Comparison of ENCODE assay signal across 8 cellular contexts in the genomic region with DNA sequence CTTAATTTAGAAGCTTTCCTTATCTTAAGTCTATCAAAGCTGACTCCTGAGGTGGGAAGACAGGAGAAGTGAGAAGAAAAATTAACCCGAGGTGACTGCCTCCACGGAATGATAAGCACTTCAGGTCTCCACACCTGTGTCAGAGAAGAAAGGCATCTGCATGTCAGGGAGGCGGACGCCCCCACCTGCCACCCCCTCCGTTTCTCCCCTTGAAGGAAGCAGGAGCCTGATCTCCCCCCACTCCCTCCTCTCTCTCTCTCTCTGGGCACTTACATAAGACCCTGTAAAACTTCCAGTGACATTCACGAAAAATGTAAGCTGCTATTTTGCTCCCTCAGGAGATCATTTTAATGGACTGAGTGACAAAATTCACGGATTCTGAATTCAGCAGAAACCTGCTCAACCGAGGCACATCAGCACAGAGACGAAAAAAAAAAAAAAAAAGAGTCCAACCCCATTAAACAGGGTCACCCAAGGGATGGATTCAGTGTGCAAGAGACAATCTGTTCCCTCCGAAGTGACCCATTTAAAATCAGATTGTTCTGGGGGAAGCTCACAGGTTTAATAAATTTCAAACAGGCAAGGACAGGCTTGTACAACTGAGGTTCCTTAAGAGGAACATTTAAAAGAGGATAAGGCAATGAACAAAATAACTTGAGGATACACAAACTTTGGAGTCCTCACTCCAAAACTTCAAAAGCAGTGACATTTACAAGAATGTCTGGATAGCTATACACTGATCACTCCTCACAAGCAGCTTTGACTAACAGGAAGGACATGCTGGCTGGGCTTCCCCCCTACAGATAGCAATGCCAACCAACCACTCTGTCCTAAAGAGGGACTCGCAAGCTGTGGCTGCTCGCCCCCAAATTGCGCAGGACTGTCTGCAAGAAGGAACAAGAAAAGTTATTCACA. TPM values are rescaled to one million over a fixed set of nuclear protein-coding genes. Genes with fewer than 3 reads are reported as not detected.
DNase-seq lines count a peak whose midpoint lies in the region; ATAC-seq and TF ChIP-seq lines count a peak whose summit lies in the region.

No MANE protein-coding gene starts in this region.

- peak; percentile 7 for ATAC-seq in HG03139 (IDR thresholded peaks at IDR 0.05; ENCODE audit: unreplicated experiment)
- ATAC-seq in HG02840 (IDR thresholded peaks at IDR 0.05; ENCODE audit: low FRiP score, unreplicated experiment): no peak

- no peaks in the 10 kb centered on the region for H3K9me3 ChIP-seq in BLaER1 treated with 17β-estradiol and CSF1 and Interleukin-3, amounts not matched to agents 10 nM and 100 nM (replicated peaks in 1 of 11)
- no peaks in the 10 kb centered on the region for H3K9me3 ChIP-seq in muscle layer of colon (ENCODE audit: low read length)

- TF ChIP-seq CTCF in dorsolateral prefrontal cortex (IDR thresholded peaks at IDR 0.05 in 54 of 56, conservative IDR thresholded peaks at IDR 0.05 in 2 of 56; ENCODE audit: low read depth in 1 of 56, partially characterized antibody in 56 of 56): no peak

- peaks cover 34 to 61% (median 48%) of the 10 kb centered on the region in 10 experiments for H3K4me1 ChIP-seq in BLaER1 treated with 17β-estradiol and CSF1 and Interleukin-3, amounts not matched to agents 10 nM and 100 nM
- peaks cover 48% of the 10 kb centered on the region for H3K4me1 ChIP-seq in muscle layer of colon (ENCODE audit: insufficient read depth, low read length)

- H3K4me2 ChIP-seq in BLaER1 treated with 17β-estradiol and CSF1 and Interleukin-3, amounts not matched to agents 10 nM and 100 nM: peak overlapping the region; percentile 84 to 99 (median 98)

- DNase-seq in dorsolateral prefrontal cortex (peak in 1 of 10 donors; percentile 14), UCSD-AML1 (lab: John Stamatoyannopoulos, UW; ENCODE audit: unreplicated experiment) (no peak), NCI-H2196 (lab: John Stamatoyannopoulos, UW; ENCODE audit: unreplicated experiment) (no peak), SW 1271 (lab: John Stamatoyannopoulos, UW) (no peak)

- H3K4me3 ChIP-seq in BLaER1 treated with 17β-estradiol and CSF1 and Interleukin-3, amounts not matched to agents 10 nM and 100 nM: peak overlapping the region; percentile 87 to 96 (median 90)
- H3K4me3 ChIP-seq in dorsolateral prefrontal cortex: peak overlapping the region; percentile 58 to 94 (median 82)
- H3K4me3 ChIP-seq in muscle layer of colon (ENCODE audit: low read depth in 1 of 2, low read length in 2 of 2): peak overlapping the region; percentile 81 to 88

- peak overlapping the region in 9 of 11 experiments; percentile 69 to 83 (median 77); a peak in 16 of 22 replicates for H3K27ac ChIP-seq in BLaER1 treated with 17β-estradiol and CSF1 and Interleukin-3, amounts not matched to agents 10 nM and 100 nM
- H3K27ac ChIP-seq in dorsolateral prefrontal cortex (peak overlapping the region in 9 of 59 donors; percentile 8 to 84 (median 67)), muscle layer of colon (ENCODE audit: low read depth, low read length) (peak overlapping the region; percentile 79)

- peaks cover 50 to 68% (median 63%) of the 10 kb centered on the region in 11 experiments; a peak in 20 of 22 replicates for H4K20me1 ChIP-seq in BLaER1 treated with 17β-estradiol and CSF1 and Interleukin-3, amounts not matched to agents 10 nM and 100 nM

- intact Hi-C loops in dorsolateral prefrontal cortex (cut with DNase I): loop anchor here in 1 of 2 donors (2.0 kb wide), 1 partner anchor 398 kb away; no protein-coding TSS in a partner anchor

- peak overlapping the region; percentile 82 to 92 (median 86) for H3K9ac ChIP-seq in BLaER1 treated with 17β-estradiol and CSF1 and Interleukin-3, amounts not matched to agents 10 nM and 100 nM
- peak overlapping the region; percentile 60 for H3K9ac ChIP-seq in muscle layer of colon (ENCODE audit: low read length)

- peaks cover 0 to 11% (median 0%) of the 10 kb centered on the region in 11 experiments; a peak in 5 of 22 replicates for H3K27me3 ChIP-seq in BLaER1 treated with 17β-estradiol and CSF1 and Interleukin-3, amounts not matched to agents 10 nM and 100 nM
- H3K27me3 ChIP-seq in dorsolateral prefrontal cortex (no peaks in the 10 kb centered on the region), muscle layer of colon (ENCODE audit: control insufficient read depth in 1 of 2, insufficient read depth in 2 of 2, low read length in 2 of 2) (no peaks in the 10 kb centered on the region)

- H3K36me3 ChIP-seq in BLaER1 treated with 17β-estradiol and CSF1 and Interleukin-3, amounts not matched to agents 10 nM and 100 nM: peaks cover 0 to 25% (median 0%) of the 10 kb centered on the region in 11 experiments; a peak in 8 of 22 replicates
- no peaks in the 10 kb centered on the region for H3K36me3 ChIP-seq in muscle layer of colon (ENCODE audit: insufficient read depth, low read length)

RNA-seq across cellular contexts. Expression of a gene that starts 1.3 kb away (rescaled TPM):
- total RNA-seq in dorsolateral prefrontal cortex: 100 to 1,000 TPM in 82 of 120 experiments, 10 to 100 TPM in 38; 55.9 to 143 (median 106) TPM
